21 cellular contexts compared by ENCODE assay signal in the genomic region with DNA sequence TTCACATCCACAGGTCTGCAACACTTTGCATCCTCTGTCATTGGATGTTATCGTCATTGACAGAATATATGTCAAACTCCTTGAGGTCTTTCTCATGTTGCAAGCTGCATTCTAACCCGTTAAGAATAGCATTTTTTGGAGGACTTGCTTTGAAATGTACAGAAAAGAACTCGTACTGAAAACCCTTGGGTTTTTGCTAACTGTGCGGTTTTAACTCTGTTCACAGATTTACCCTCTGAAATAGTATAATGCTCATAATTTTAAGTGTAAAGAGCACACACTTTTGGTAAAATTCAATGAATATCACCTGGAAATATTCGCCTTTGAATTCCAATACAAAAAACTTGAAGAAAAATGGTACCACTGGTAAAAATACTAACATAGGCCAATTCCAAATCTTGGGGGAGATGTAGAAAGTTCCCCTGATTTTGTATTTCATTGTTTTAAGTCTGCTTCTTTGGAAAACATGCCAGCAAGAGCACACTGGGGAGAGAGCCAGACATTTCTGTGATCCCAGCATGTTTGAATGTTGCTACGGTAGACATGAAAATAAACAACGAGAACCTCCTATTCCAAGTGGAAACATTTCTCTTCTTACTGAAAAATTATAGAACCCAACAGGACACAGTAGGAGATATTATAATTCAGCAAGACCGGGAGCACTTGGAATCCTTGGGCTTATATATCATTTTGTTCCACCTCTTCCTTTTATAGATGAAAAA.
DNase-seq lines count a peak whose midpoint lies in the region; TF ChIP-seq lines count a peak whose summit lies in the region.
"Had no signal": no experiment of that assay in that cellular context is flagged by ENCODE, and none has a peak within 500 bp of the region (broad histone marks: within the 10 kb centered on the region; RNA-seq: fewer than 3 reads in every experiment).

No MANE protein-coding gene starts in this region.

- H3K4me1 ChIP-seq in right atrium auricular region, result peaks cover 0 to 45% of the 10 kb centered on the region in 2 donors

- no peak overlapping the region for H3K4me3 Mint-ChIP-seq in osteocyte (ENCODE audit: unreplicated experiment)
- H3K4me3 Mint-ChIP-seq: activated B cell treated with CpG ODN at 0.5 μM for 24 hours; activated CD8-positive, alpha-beta T cell treated with anti-CD3 and anti-CD28 coated beads, Interleukin-2, amount 10 ng/mL, durations not matched to agents 7 days and 5 days; central memory CD8-positive, alpha-beta T cell; naive thymus-derived CD8-positive, alpha-beta T cell; stimulated activated effector memory CD8-positive, alpha-beta T cell treated with anti-CD3 and anti-CD28 coated beads, Interleukin-12 subunit alpha, Interleukin-12 subunit beta, amount 100 ng/mL, for 72 hours; T-helper 2 cell treated with Interferon-gamma antibody and Interleukin-4, amounts not matched to agents 5 μg/mL and 100 μg/mL, for 36 hours had no signal

- no peaks in the 10 kb centered on the region for H3K36me3 ChIP-seq in right atrium auricular region
- H3K36me3 ChIP-seq: gastrocnemius medialis had no signal

- TF ChIP-seq CTCF in coronary artery (IDR thresholded peaks at IDR 0.05) (no peak), right atrium auricular region (IDR thresholded peaks at IDR 0.05) (no peak), osteocyte (IDR thresholded peaks at IDR 0.05) (no peak)

- DNase-seq in Ammon's horn (ENCODE audit: low spot score) (peak; percentile 15), coronary artery (ENCODE audit: low spot score) (no peak), right atrium auricular region (ENCODE audit: low spot score) (no peak), osteocyte (ENCODE audit: extremely low spot score, unreplicated experiment) (no peak), SIG-M5 treated with dmso at 0.1 percent for 504 hours (lab: John Stamatoyannopoulos, UW; ENCODE audit: unreplicated experiment) (no peak), T-helper 9 cell (no peak), NCI-H1436 (lab: John Stamatoyannopoulos, UW) (no peak), NCI-H748 (lab: John Stamatoyannopoulos, UW; ENCODE audit: unreplicated experiment) (no peak)
- DNase-seq: activated B cell treated with CpG ODN at 0.5 μM for 24 hours; activated CD8-positive, alpha-beta T cell treated with anti-CD3 and anti-CD28 coated beads, Interleukin-2, amount 10 ng/mL, durations not matched to agents 7 days and 5 days; gastrocnemius medialis; mammary epithelial cell; naive thymus-derived CD8-positive, alpha-beta T cell; NCI-H1105 treated with DMSO at 0.1 percent for 48 hours; NCI-H2171 treated with DMSO at 0.1 percent for 48 hours; NCI-H82 had no signal

- no peaks in the 10 kb centered on the region for H3K27me3 ChIP-seq in right atrium auricular region
- H3K27me3 ChIP-seq: gastrocnemius medialis had no signal

- peaks cover 5% of the 10 kb centered on the region for H3K36me3 Mint-ChIP-seq in osteocyte (ENCODE audit: unreplicated experiment)
- H3K36me3 Mint-ChIP-seq: stimulated activated effector memory CD8-positive, alpha-beta T cell treated with anti-CD3 and anti-CD28 coated beads, Interleukin-12 subunit alpha, Interleukin-12 subunit beta, amount 100 ng/mL, for 72 hours had no signal

- H3K4me3 ChIP-seq in coronary artery, result no peak overlapping the region
- H3K4me3 ChIP-seq in right atrium auricular region, result no peak overlapping the region
- H3K4me3 ChIP-seq: gastrocnemius medialis, SK-N-MC had no signal

- H3K9me3 Mint-ChIP-seq in osteocyte (ENCODE audit: unreplicated experiment), result peaks cover 6% of the 10 kb centered on the region
- H3K9me3 Mint-ChIP-seq: central memory CD8-positive, alpha-beta T cell; stimulated activated effector memory CD8-positive, alpha-beta T cell treated with anti-CD3 and anti-CD28 coated beads, Interleukin-12 subunit alpha, Interleukin-12 subunit beta, amount 100 ng/mL, for 72 hours; T-helper 2 cell treated with Interferon-gamma antibody and Interleukin-4, amounts not matched to agents 5 μg/mL and 100 μg/mL, for 36 hours had no signal

- H3K27ac ChIP-seq in coronary artery (peak overlapping the region; percentile 66 to 82), right atrium auricular region (peak overlapping the region; percentile 51 to 79)
- H3K27ac ChIP-seq: C4-2B, gastrocnemius medialis had no signal

- H3K9me3 ChIP-seq in right atrium auricular region, result peaks cover 0 to 7% of the 10 kb centered on the region in 2 donors
- H3K9me3 ChIP-seq: gastrocnemius medialis had no signal

- peaks cover 53% of the 10 kb centered on the region for H3K4me1 Mint-ChIP-seq in osteocyte (ENCODE audit: unreplicated experiment)
- H3K4me1 Mint-ChIP-seq: activated B cell treated with CpG ODN at 0.5 μM for 24 hours; central memory CD8-positive, alpha-beta T cell; naive thymus-derived CD8-positive, alpha-beta T cell; stimulated activated effector memory CD8-positive, alpha-beta T cell treated with anti-CD3 and anti-CD28 coated beads, Interleukin-12 subunit alpha, Interleukin-12 subunit beta, amount 100 ng/mL, for 72 hours had no signal

- peak overlapping the region; percentile 50 for H3K27ac Mint-ChIP-seq in osteocyte (ENCODE audit: unreplicated experiment)
- H3K27ac Mint-ChIP-seq: activated B cell treated with CpG ODN at 0.5 μM for 24 hours; activated CD8-positive, alpha-beta T cell treated with anti-CD3 and anti-CD28 coated beads, Interleukin-2, amount 10 ng/mL, durations not matched to agents 7 days and 5 days; naive thymus-derived CD8-positive, alpha-beta T cell; stimulated activated effector memory CD8-positive, alpha-beta T cell treated with anti-CD3 and anti-CD28 coated beads, Interleukin-12 subunit alpha, Interleukin-12 subunit beta, amount 100 ng/mL, for 72 hours; T-helper 2 cell treated with Interferon-gamma antibody and Interleukin-4, amounts not matched to agents 5 μg/mL and 100 μg/mL, for 36 hours had no signal

- H3K27me3 Mint-ChIP-seq in osteocyte (ENCODE audit: unreplicated experiment), result no peaks in the 10 kb centered on the region
- H3K27me3 Mint-ChIP-seq: activated B cell treated with CpG ODN at 0.5 μM for 24 hours; central memory CD8-positive, alpha-beta T cell had no signal
